8 cellular contexts compared by ENCODE assay signal in the genomic region with DNA sequence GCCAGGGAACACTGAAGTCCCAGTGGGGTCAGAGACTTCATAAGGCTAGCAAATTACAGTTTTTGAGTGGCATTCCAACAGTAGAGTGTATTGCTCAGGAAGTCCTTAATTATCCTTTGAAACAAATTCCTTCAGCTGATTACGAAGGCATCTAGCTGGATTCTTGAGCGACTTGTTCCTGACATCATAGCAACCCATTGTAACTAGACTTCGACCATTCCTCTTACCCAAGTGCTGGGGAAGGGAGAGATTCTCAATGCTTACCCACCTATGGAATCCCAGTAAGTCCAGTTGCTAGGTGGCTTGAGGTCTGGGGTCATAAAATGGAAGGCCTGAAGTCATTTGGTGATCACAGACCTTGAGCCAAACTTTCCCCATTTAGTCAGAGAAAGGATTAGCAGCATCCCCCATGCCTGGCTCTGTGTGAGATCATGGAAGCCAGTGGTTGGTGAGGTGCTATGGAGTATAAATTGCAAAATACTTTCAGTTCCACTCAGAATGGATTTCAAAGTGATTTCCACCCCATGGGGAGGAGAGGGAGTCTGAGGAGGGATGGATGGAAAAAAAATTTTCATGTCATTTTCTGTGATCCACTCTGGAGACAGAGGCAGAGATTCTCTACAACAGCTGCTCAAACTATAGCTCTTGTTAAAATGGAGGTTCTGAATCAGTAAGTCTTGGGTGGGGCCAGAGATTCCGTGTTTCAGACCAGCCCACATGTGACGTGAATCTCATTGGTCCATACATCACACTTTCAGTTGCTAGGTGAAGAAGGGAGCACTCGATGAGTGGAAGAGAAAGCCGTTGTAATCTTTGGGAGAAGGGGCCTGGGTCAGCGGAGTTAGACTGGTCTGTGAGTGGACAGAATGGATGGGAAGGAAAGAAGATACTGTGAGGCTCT. TPM values are rescaled to one million over a fixed set of nuclear protein-coding genes. Genes with fewer than 3 reads are reported as not detected.
A peak's percentile ranks its signal among the peaks of the same experiment; 100 is the strongest.
DNase-seq lines count a peak whose midpoint lies in the region; ATAC-seq, FAIRE-seq and TF ChIP-seq lines count a peak whose summit lies in the region.

No MANE protein-coding gene starts in this region.

- no peaks in the 10 kb centered on the region for H3K9me3 ChIP-seq in kidney (ENCODE audit: control insufficient read depth in 1 of 2, low read length in 2 of 2)
- H3K9me3 ChIP-seq in body of pancreas, result no peaks in the 10 kb centered on the region

- no peak overlapping the region for H3K27ac ChIP-seq in kidney (ENCODE audit: low read depth in 2 of 2, low read length in 2 of 2)
- H3K27ac ChIP-seq in body of pancreas, result no peak overlapping the region

- intact Hi-C loops in kidney (cut with DNase I) (no loop called here), body of pancreas (cut with DNase I) (loop anchor here (5.0 kb wide), 1 partner anchor 161 kb away; no protein-coding TSS in a partner anchor)

- H3K4me1 Mint-ChIP-seq in central memory CD8-positive, alpha-beta T cell, result peaks cover 14% of the 10 kb centered on the region
- peaks cover 4% of the 10 kb centered on the region; the same call in 1 of the 2 replicates for H3K4me1 Mint-ChIP-seq in WTC11

- no peak overlapping the region for H3K9ac ChIP-seq in kidney (ENCODE audit: low read length in 2 of 2)

- H3K9me3 Mint-ChIP-seq in central memory CD8-positive, alpha-beta T cell, result no peaks in the 10 kb centered on the region
- H3K9me3 Mint-ChIP-seq in WTC11, result no peaks in the 10 kb centered on the region

- H3K36me3 ChIP-seq in kidney (ENCODE audit: control insufficient read depth in 1 of 2, insufficient read depth in 2 of 2, low read length in 2 of 2), result no peaks in the 10 kb centered on the region
- no peaks in the 10 kb centered on the region for H3K36me3 ChIP-seq in body of pancreas (replicated peaks in 1 of 2; ENCODE audit: insufficient read depth in 1 of 2, low read depth in 2 of 2)

- H3K27me3 Mint-ChIP-seq in central memory CD8-positive, alpha-beta T cell, result no peaks in the 10 kb centered on the region
- no peaks in the 10 kb centered on the region for H3K27me3 Mint-ChIP-seq in WTC11 (ENCODE audit: low read depth)

- peak overlapping the region; percentile 36 for H3K4me3 Mint-ChIP-seq in central memory CD8-positive, alpha-beta T cell
- no peak overlapping the region for H3K4me3 Mint-ChIP-seq in WTC11

- no peak for TF ChIP-seq CTCF in kidney (IDR thresholded peaks at IDR 0.05; ENCODE audit: borderline replicate concordance, extremely low read depth, insufficient read depth)
- TF ChIP-seq CTCF in WTC11 (IDR thresholded peaks at IDR 0.05), result no peak
- TF ChIP-seq CTCF in body of pancreas (IDR thresholded peaks at IDR 0.05), result no peak

- no peak overlapping the region for H3K27ac Mint-ChIP-seq in central memory CD8-positive, alpha-beta T cell (ENCODE audit: low read depth)
- no peak overlapping the region for H3K27ac Mint-ChIP-seq in WTC11

- H3K4me3 ChIP-seq in kidney (ENCODE audit: low read length in 2 of 2) (no peak overlapping the region), body of pancreas (no peak overlapping the region)

- POLR2A ChIA-PET in WTC11 (lab: Charles Lee), result no interaction called here

- H3K27me3 ChIP-seq in body of pancreas, result no peaks in the 10 kb centered on the region

- DNase-seq in DMS114 treated with DMSO at 0.1 percent for 48 hours (lab: John Stamatoyannopoulos, UW; ENCODE audit: unreplicated experiment) (peak; percentile 26), kidney (no peak), WTC11 (ENCODE audit: low spot score) (no peak), body of pancreas (no peak), HK-2 (ENCODE audit: unreplicated experiment) (no peak)
- DNase-seq in central memory CD8-positive, alpha-beta T cell (ENCODE audit: low spot score in 2 of 2), result no peak

- H3K4me1 ChIP-seq in kidney (ENCODE audit: control insufficient read depth in 1 of 2, insufficient read depth in 1 of 2, low read depth in 1 of 2, low read length in 2 of 2), result peaks cover 3 to 4% of the 10 kb centered on the region in 2 donors
- H3K4me1 ChIP-seq in body of pancreas, result no peaks in the 10 kb centered on the region

- CTCF ChIA-PET in WTC11 (lab: Charles Lee), result interaction anchor here (0.5 to 3.9 kb wide), 20 partner anchors 8 to 600 kb away, joined by 3 to 36 read pairs (median 4); a partner anchor contains a TSS

- FAIRE-seq in kidney (lab: Jason Lieb, UNC), result no peak

- 34 to 39% methylated on average over 8 of the region's 8 CpGs for WGBS in body of pancreas, 2 donors

- peak; percentile 42 for ATAC-seq in GM19372 (IDR thresholded peaks at IDR 0.05; ENCODE audit: low read depth, unreplicated experiment)
- peak; percentile 26 for ATAC-seq in HG03565 (IDR thresholded peaks at IDR 0.05; ENCODE audit: unreplicated experiment)
- peak; percentile 77 for ATAC-seq in central memory CD8-positive, alpha-beta T cell (replicated peaks; ENCODE audit: extremely low read depth, poor library complexity, severe bottlenecking)
- no peak for ATAC-seq in WTC11
- no peak for ATAC-seq in body of pancreas

- peaks cover 2% of the 10 kb centered on the region for H3K36me3 Mint-ChIP-seq in central memory CD8-positive, alpha-beta T cell (ENCODE audit: insufficient read depth)
- no peaks in the 10 kb centered on the region for H3K36me3 Mint-ChIP-seq in WTC11

- TF ChIP-seq POLR2A in body of pancreas (IDR thresholded peaks at IDR 0.05), result no peak

TF ChIP-seq in WTC11, 78 proteins besides CTCF, POLR2A, EP300 and RAD21:
- TF ChIP-seq ZNF219 (CRISPR knock-in tag; IDR thresholded peaks at IDR 0.05; ENCODE audit: borderline replicate concordance), result no peak
- TF ChIP-seq FOXK1 (CRISPR knock-in tag; IDR thresholded peaks at IDR 0.05), result no peak
- no peak for TF ChIP-seq TEAD4 (CRISPR knock-in tag; IDR thresholded peaks at IDR 0.05)

RNA-seq across cellular contexts. Expression of a gene that starts 45.7 kb away (rescaled TPM):
- 6.3 TPM for total RNA-seq in kidney
- polyA plus RNA-seq in kidney (ENCODE audit: insufficient read depth, low read depth, low replicate concordance), result 1.3 TPM
- total RNA-seq in WTC11 (2021), result 0.25 to 0.61 TPM (median 0.30 TPM) in 3 replicates
- 1 to 10 TPM; 2.9 to 7.6 TPM for total RNA-seq in body of pancreas

Comparison
In these comparisons a context has a peak if more than half of its experiments do, and no peak if none do; other contexts are left out.
1. ATAC-seq: peak in GM19372 (single experiment), HG03565 (single experiment) and central memory CD8-positive, alpha-beta T cell (single experiment); none in WTC11 (single experiment) and body of pancreas (single experiment).